5 cellular contexts compared by ENCODE assay signal in the genomic region with DNA sequence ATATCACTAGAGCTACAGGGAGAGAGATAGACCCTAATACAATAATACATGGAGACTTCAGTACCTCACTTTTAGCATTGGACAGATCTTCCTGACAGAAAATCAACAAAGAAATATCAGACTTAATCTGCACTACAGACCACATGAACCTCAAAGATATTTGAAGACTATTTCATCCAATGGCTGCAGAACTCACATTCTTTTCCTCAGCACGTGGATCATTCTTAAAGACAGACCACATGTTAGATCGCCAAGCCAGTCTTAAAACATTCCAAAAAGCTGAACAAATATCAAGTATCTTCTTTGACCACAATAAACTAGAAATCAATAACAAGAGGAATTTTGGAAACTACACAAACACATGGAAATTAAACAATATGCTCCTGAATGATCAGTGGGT.
"Had no signal": no experiment of that assay in that cellular context is flagged by ENCODE, and none has a peak within 500 bp of the region (broad histone marks: within the 10 kb centered on the region; RNA-seq: fewer than 3 reads in every experiment).

No MANE protein-coding gene starts in this region.

- H3K4me3 ChIP-seq: GM23338, K562 had no signal

- DNase-seq: H9, HCEC 1CT, IMR-90 had no signal
